ENCODE assay signal across 2 cellular contexts in the genomic region with DNA sequence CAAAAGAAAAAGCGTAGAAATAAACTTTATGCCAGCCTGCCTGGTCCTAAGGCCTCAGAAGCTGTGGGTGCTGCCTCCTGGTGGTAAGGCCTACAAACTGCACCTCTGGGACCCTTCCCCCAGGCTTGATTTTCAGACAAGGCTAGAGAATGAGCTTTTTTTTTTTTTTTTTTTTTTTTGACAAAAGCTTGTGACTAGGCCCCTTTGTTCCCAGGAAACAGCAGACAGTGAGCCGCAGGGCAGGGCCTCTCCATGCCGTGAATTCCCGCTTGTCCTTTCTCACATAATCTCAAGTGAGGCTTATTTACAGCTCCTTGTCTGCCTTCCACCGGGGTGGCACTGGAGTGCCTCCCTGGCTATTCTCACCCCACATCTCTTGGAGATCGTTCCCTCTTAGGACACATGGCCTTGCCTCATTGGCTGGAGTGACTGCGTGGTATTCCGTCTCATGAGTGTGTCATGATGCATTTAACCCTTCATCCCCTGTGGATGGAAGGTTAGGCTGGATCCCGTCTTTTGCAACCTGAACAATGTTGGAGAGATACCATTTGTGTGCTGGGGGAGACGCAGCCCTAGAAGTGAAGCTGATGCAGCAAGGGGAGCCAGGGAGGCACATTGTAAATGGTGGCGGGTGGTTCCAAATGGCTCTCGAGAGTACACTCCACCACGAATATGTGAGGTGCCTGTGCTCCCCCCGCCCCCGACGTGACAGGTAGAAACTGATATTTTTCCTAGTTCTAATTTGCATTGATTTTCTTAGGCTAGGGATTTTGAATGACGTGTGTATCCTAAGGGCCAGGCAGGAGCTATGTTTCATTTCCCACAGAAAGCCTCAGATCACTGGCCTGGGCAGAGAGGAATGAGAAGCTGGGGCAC.
A peak's percentile ranks its signal among the peaks of the same experiment; 100 is the strongest.
TF ChIP-seq lines count a peak whose summit lies in the region.

No MANE protein-coding gene starts in this region.

TF ChIP-seq in A549, 52 proteins besides CTCF, POLR2A, EP300 and RAD21:
- TF ChIP-seq ZC3H11A (IDR thresholded peaks at IDR 0.05) = no peak
- no peak for TF ChIP-seq NR3C1 (IDR thresholded peaks at IDR 0.05)
- peak; percentile 92 for TF ChIP-seq SMC3 (IDR thresholded peaks at IDR 0.05)
- no peak for TF ChIP-seq HEYL (CRISPR knock-in tag; IDR thresholded peaks at IDR 0.05)
- TF ChIP-seq SREBF2 (IDR thresholded peaks at IDR 0.05) = no peak

TF ChIP-seq in HepG2, 621 proteins besides CTCF, POLR2A, EP300 and RAD21:
- TF ChIP-seq ZFY (CRISPR knock-in tag; IDR thresholded peaks at IDR 0.05) (peak; percentile 38; the same call in 1 of the 2 replicates), SOX6 (IDR thresholded peaks at IDR 0.05) (no peak), SOX6 (CRISPR knock-in tag; IDR thresholded peaks at IDR 0.05) (peak; percentile 63; the same call in 1 of the 2 replicates), XRCC5 (optimal IDR thresholded peaks at IDR 0.05; ENCODE audit: low read length) (peak; percentile 78), ZNF260 (CRISPR knock-in tag; IDR thresholded peaks at IDR 0.05; ENCODE audit: borderline replicate concordance, low read depth) (no peak), NONO (IDR thresholded peaks at IDR 0.05) (no peak), NONO (CRISPR knock-in tag; conservative IDR thresholded peaks at IDR 0.05) (0 out of 2 replicates have a peak, but pooled peaks have one; percentile 35), SMC3 (IDR thresholded peaks at IDR 0.05; ENCODE audit: low read length) (peak; percentile 86), ZNF652 (CRISPR knock-in tag; IDR thresholded peaks at IDR 0.05; ENCODE audit: borderline replicate concordance, low read depth) (0 out of 2 replicates have a peak, but pooled peaks have one; percentile 55), STAG1 (CRISPR knock-in tag; IDR thresholded peaks at IDR 0.05) (peak; percentile 66), ZNF362 (CRISPR knock-in tag; IDR thresholded peaks at IDR 0.05; ENCODE audit: borderline replicate concordance) (peak; percentile 92), IRF1 (CRISPR knock-in tag; IDR thresholded peaks at IDR 0.05; ENCODE audit: low read depth) (no peak), SOX13 (IDR thresholded peaks at IDR 0.05) (no peak), SOX13 (CRISPR knock-in tag; conservative IDR thresholded peaks at IDR 0.05 in 1 of 2, IDR thresholded peaks at IDR 0.05 in 1 of 2) (peak in 1 of 2 experiments; percentile 59; a peak in 2 of 4 replicates)
- TF ChIP-seq, protein P1, sequence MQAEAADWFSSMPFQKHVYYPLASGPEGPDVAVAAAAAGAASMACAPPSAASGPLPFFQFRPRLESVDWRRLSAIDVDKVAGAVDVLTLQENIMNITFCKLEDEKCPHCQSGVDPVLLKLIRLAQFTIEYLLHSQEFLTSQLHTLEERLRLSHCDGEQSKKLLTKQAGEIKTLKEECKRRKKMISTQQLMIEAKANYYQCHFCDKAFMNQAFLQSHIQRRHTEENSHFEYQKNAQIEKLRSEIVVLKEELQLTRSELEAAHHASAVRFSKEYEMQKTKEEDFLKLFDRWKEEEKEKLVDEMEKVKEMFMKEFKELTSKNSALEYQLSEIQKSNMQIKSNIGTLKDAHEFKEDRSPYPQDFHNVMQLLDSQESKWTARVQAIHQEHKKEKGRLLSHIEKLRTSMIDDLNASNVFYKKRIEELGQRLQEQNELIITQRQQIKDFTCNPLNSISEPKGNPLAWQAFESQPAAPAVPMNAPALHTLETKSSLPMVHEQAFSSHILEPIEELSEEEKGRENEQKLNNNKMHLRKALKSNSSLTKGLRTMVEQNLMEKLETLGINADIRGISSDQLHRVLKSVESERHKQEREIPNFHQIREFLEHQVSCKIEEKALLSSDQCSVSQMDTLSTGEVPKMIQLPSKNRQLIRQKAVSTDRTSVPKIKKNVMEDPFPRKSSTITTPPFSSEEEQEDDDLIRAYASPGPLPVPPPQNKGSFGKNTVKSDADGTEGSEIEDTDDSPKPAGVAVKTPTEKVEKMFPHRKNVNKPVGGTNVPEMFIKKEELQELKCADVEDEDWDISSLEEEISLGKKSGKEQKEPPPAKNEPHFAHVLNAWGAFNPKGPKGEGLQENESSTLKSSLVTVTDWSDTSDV (CRISPR knock-in tag; IDR thresholded peaks at IDR 0.05) = no peak
- TF ChIP-seq, protein P2, sequence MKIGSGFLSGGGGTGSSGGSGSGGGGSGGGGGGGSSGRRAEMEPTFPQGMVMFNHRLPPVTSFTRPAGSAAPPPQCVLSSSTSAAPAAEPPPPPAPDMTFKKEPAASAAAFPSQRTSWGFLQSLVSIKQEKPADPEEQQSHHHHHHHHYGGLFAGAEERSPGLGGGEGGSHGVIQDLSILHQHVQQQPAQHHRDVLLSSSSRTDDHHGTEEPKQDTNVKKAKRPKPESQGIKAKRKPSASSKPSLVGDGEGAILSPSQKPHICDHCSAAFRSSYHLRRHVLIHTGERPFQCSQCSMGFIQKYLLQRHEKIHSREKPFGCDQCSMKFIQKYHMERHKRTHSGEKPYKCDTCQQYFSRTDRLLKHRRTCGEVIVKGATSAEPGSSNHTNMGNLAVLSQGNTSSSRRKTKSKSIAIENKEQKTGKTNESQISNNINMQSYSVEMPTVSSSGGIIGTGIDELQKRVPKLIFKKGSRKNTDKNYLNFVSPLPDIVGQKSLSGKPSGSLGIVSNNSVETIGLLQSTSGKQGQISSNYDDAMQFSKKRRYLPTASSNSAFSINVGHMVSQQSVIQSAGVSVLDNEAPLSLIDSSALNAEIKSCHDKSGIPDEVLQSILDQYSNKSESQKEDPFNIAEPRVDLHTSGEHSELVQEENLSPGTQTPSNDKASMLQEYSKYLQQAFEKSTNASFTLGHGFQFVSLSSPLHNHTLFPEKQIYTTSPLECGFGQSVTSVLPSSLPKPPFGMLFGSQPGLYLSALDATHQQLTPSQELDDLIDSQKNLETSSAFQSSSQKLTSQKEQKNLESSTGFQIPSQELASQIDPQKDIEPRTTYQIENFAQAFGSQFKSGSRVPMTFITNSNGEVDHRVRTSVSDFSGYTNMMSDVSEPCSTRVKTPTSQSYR (CRISPR knock-in tag; IDR thresholded peaks at IDR 0.05; ENCODE audit: borderline replicate concordance) = peak; percentile 37; the same call in 1 of the 2 replicates
